In genomic region chr5:172679621-172680212, GRCh38 we compare ENCODE assay signal across 21 cellular contexts. TPM values are rescaled to one million over a fixed set of nuclear protein-coding genes. Genes with fewer than 3 reads are reported as not detected.
A peak's percentile ranks its signal among the peaks of the same experiment; 100 is the strongest.
DNase-seq lines count a peak whose midpoint lies in the region; ATAC-seq and TF ChIP-seq lines count a peak whose summit lies in the region.
"Had no signal": no experiment of that assay in that cellular context is flagged by ENCODE, and none has a peak within 500 bp of the region (broad histone marks: within the 10 kb centered on the region; RNA-seq: fewer than 3 reads in every experiment).

No MANE protein-coding gene starts in this region.

- no CpG with 5 or more reads among the region's 8 CpGs for WGBS in neuronal stem cell (ENCODE audit: extremely low coverage in 2 of 2, insufficient read length in 2 of 2, insufficient replicate concordance in 1 of 2), 2 donors

- H3K9ac ChIP-seq in neuronal stem cell (ENCODE audit: low read depth, low read length, poor library complexity): no peak overlapping the region

- H3K27ac ChIP-seq in breast epithelium: peak overlapping the region; percentile 31 to 40
- peak overlapping the region; percentile 97 for H3K27ac ChIP-seq in left ventricle myocardium inferior (replicated peaks)
- H3K27ac ChIP-seq in neuronal stem cell (replicated peaks; ENCODE audit: low read length): no peak overlapping the region
- H3K27ac ChIP-seq in upper lobe of right lung: peak overlapping the region; percentile 6
- H3K27ac ChIP-seq: pancreas had no signal

- H3K4me3 Mint-ChIP-seq in MCF 10A (ENCODE audit: unreplicated experiment): no peak overlapping the region
- H3K4me3 Mint-ChIP-seq: activated naive CD4-positive, alpha-beta T cell treated with anti-CD3 and anti-CD28 coated beads for 36 hours; activated T-cell treated with anti-CD3 and anti-CD28 coated beads, Interleukin-2, amount 50 U/mL, for 4 hours; B cell; central memory CD8-positive, alpha-beta T cell had no signal

- DNase-seq in breast epithelium (ENCODE audit: low spot score in 2 of 2) (no peak), MCF 10A (ENCODE audit: unreplicated experiment) (no peak), left ventricle myocardium inferior (no peak), neuronal stem cell (ENCODE audit: low spot score) (no peak), upper lobe of right lung (no peak), germinal center (ENCODE audit: low spot score) (no peak), NOMO-1 (lab: John Stamatoyannopoulos, UW; ENCODE audit: unreplicated experiment in 2 of 2) (no peak)
- DNase-seq: activated CD4-positive, CD25-positive, alpha-beta regulatory T cell treated with anti-CD3 and anti-CD28 coated beads, Interleukin-2, amount 50 U/mL, for 72 hours; activated naive CD4-positive, alpha-beta T cell treated with anti-CD3 and anti-CD28 coated beads for 36 hours; activated T-cell treated with anti-CD3 and anti-CD28 coated beads, Interleukin-2, amount 50 U/mL, for 4 hours; effector CD4-positive, alpha-beta T cell; EL; stimulated activated CD4-positive, alpha-beta T cell treated with anti-CD3 and anti-CD28 coated beads, Interleukin-1b, Interleukin-23, amount 100 ng/mL, for 48 hours; stimulated activated naive CD8-positive, alpha-beta T cell treated with anti-CD3 and anti-CD28 coated beads, Interleukin-15, Interleukin-2, amounts not matched to agents 100 U/mL and 50 U/mL, for 24 hours; T1000 had no signal

- H3K4me3 ChIP-seq in breast epithelium (no peak overlapping the region), left ventricle myocardium inferior (no peak overlapping the region), neuronal stem cell (ENCODE audit: low read length in 2 of 2) (no peak overlapping the region), upper lobe of right lung (no peak overlapping the region)
- H3K4me3 ChIP-seq: lung, pancreas had no signal

- H4K91ac ChIP-seq in neuronal stem cell (ENCODE audit: low read depth, low read length, poor library complexity): no peak overlapping the region

- no peaks in the 10 kb centered on the region for H3K4me1 Mint-ChIP-seq in MCF 10A (ENCODE audit: insufficient read depth, unreplicated experiment)

- CTCF ChIA-PET in MCF 10A (lab: Yijun Ruan, JAX): interaction anchor here (0.7 to 3.3 kb wide), 7 partner anchors 17 to 802 kb away, joined by 3 to 15 read pairs (median 3); no protein-coding TSS in a partner anchor

- H3K23ac ChIP-seq in neuronal stem cell (ENCODE audit: low read depth, low read length, poor library complexity): no peak overlapping the region

- H3K9me3 ChIP-seq in breast epithelium (no peaks in the 10 kb centered on the region), left ventricle myocardium inferior (replicated peaks) (no peaks in the 10 kb centered on the region), neuronal stem cell (replicated peaks in 1 of 2; ENCODE audit: control insufficient read depth in 2 of 2, insufficient read depth in 1 of 2, low read depth in 1 of 2, low read length in 2 of 2) (peaks cover 0 to 4% of the 10 kb centered on the region in 2 donors), upper lobe of right lung (no peaks in the 10 kb centered on the region)
- H3K9me3 ChIP-seq: pancreas had no signal

- H3K4me2 ChIP-seq in neuronal stem cell (ENCODE audit: insufficient read depth, low read length, poor library complexity, severe bottlenecking): no peak overlapping the region

- H3K36me3 Mint-ChIP-seq in MCF 10A (ENCODE audit: insufficient read depth, unreplicated experiment): no peaks in the 10 kb centered on the region

- H2AK5ac ChIP-seq in neuronal stem cell (ENCODE audit: low read depth, low read length): no peak overlapping the region

- no peak overlapping the region for H3K4ac ChIP-seq in neuronal stem cell (ENCODE audit: low read length)

- POLR2A ChIA-PET in MCF 10A (lab: Yijun Ruan, JAX): no interaction called here

- no peak for ATAC-seq in upper lobe of right lung
- ATAC-seq in GM19467 (IDR thresholded peaks at IDR 0.05; ENCODE audit: unreplicated experiment): no peak
- ATAC-seq: activated T-cell treated with anti-CD3 and anti-CD28 coated beads, Interleukin-2, amount 50 U/mL, for 4 hours; HCT116; stimulated activated naive CD8-positive, alpha-beta T cell treated with anti-CD3 and anti-CD28 coated beads, Interleukin-15, Interleukin-2, amounts not matched to agents 100 U/mL and 50 U/mL, for 24 hours had no signal

- no peak overlapping the region for H3K18ac ChIP-seq in neuronal stem cell (ENCODE audit: low read length)

- no TSS peak for BruUV-seq in MCF 10A (replicated peaks; lab: Mats Ljungman, UMichigan)

- no peak overlapping the region for H2BK120ac ChIP-seq in neuronal stem cell (ENCODE audit: low read depth, low read length)

- H3K27me3 Mint-ChIP-seq in MCF 10A (ENCODE audit: insufficient read depth, unreplicated experiment): no peaks in the 10 kb centered on the region

- H3K4me1 ChIP-seq in breast epithelium (no peaks in the 10 kb centered on the region), left ventricle myocardium inferior (peaks cover 87% of the 10 kb centered on the region), neuronal stem cell (ENCODE audit: control insufficient read depth in 2 of 2, insufficient read depth in 1 of 2, low read depth in 1 of 2, low read length in 2 of 2) (no peaks in the 10 kb centered on the region), upper lobe of right lung (peaks cover 4% of the 10 kb centered on the region)
- H3K4me1 ChIP-seq: pancreas had no signal

- no peaks in the 10 kb centered on the region for H3K27me3 ChIP-seq in breast epithelium
- H3K27me3 ChIP-seq in left ventricle myocardium inferior (ENCODE audit: low read depth): no peaks in the 10 kb centered on the region
- H3K27me3 ChIP-seq in neuronal stem cell (ENCODE audit: control insufficient read depth in 3 of 3, insufficient read depth in 3 of 3, low read depth in 1 of 3, low read length in 3 of 3): peaks cover 0 to 17% (median 3%) of the 10 kb centered on the region in 3 experiments
- no peaks in the 10 kb centered on the region for H3K27me3 ChIP-seq in upper lobe of right lung
- H3K27me3 ChIP-seq: pancreas had no signal

- intact Hi-C loops in breast epithelium (cut with DNase I; ENCODE audit: low total_unique reads) (no loop called here), MCF 10A (cut with micrococcal nuclease) (no loop called here), left ventricle myocardium inferior (cut with micrococcal nuclease) (no loop called here), upper lobe of right lung (cut with DNase I) (no loop called here)

- no peak overlapping the region for H2AFZ ChIP-seq in neuronal stem cell (ENCODE audit: low read length)

- no peak for TF ChIP-seq POLR2A in breast epithelium (IDR thresholded peaks at IDR 0.05)

- H3K9me3 Mint-ChIP-seq in MCF 10A (ENCODE audit: unreplicated experiment): no peaks in the 10 kb centered on the region
- H3K9me3 Mint-ChIP-seq: activated naive CD4-positive, alpha-beta T cell treated with anti-CD3 and anti-CD28 coated beads for 36 hours; activated T-cell treated with anti-CD3 and anti-CD28 coated beads, Interleukin-2, amount 50 U/mL, for 4 hours; central memory CD8-positive, alpha-beta T cell had no signal

- H3K14ac ChIP-seq in neuronal stem cell (ENCODE audit: low read length): no peak overlapping the region

- no peak overlapping the region for H2BK12ac ChIP-seq in neuronal stem cell (ENCODE audit: low read length)

- no peaks in the 10 kb centered on the region for H3K36me3 ChIP-seq in breast epithelium
- H3K36me3 ChIP-seq in left ventricle myocardium inferior: peaks cover 25% of the 10 kb centered on the region
- H3K36me3 ChIP-seq in neuronal stem cell (replicated peaks in 1 of 2; ENCODE audit: control insufficient read depth in 2 of 2, insufficient read depth in 2 of 2, low read length in 2 of 2): peaks cover 0 to 4% of the 10 kb centered on the region in 2 donors
- no peaks in the 10 kb centered on the region for H3K36me3 ChIP-seq in upper lobe of right lung
- H3K36me3 ChIP-seq: pancreas had no signal

- H2BK5ac ChIP-seq in neuronal stem cell (ENCODE audit: low read length): peak overlapping the region; percentile 14

- no peak overlapping the region for H3K27ac Mint-ChIP-seq in MCF 10A (ENCODE audit: low read depth, unreplicated experiment)
- H3K27ac Mint-ChIP-seq: activated naive CD4-positive, alpha-beta T cell treated with anti-CD3 and anti-CD28 coated beads for 36 hours; B cell had no signal

- TF ChIP-seq CTCF in breast epithelium (IDR thresholded peaks at IDR 0.05) (no peak), MCF 10A (IDR thresholded peaks at IDR 0.05; ENCODE audit: unreplicated experiment) (no peak), left ventricle myocardium inferior (IDR thresholded peaks at IDR 0.05; ENCODE audit: borderline replicate concordance) (no peak), upper lobe of right lung (IDR thresholded peaks at IDR 0.05) (no peak)

- no peak overlapping the region for H4K8ac ChIP-seq in neuronal stem cell (ENCODE audit: low read depth, low read length)

- H3K79me1 ChIP-seq in neuronal stem cell (ENCODE audit: low read depth, low read length): no peaks in the 10 kb centered on the region

- H2BK15ac ChIP-seq in neuronal stem cell (ENCODE audit: low read length): no peak overlapping the region

RNA-seq across cellular contexts. Expression of gene NEURL1B, which starts 38.7 kb away (rescaled TPM):
- total RNA-seq in breast epithelium (10 to 100 TPM in 1 of 3 donors, 1 to 10 TPM in 2; 6.3 to 17.0 (median 9.9) TPM), MCF 10A (2022) (4.8 and 7.6 TPM in 2 replicates), left ventricle myocardium inferior (24.0 TPM), upper lobe of right lung (25.0 TPM)
- 8.1 TPM for polyA plus RNA-seq in neuronal stem cell (2013, experiment 1 of 2)
- 8.2 TPM for polyA plus RNA-seq in neuronal stem cell (2013, experiment 2 of 2)
